Comparison of ENCODE assay signal across 9 cellular contexts in genomic region chr6:21846541-21847451, GRCh38.
DNase-seq lines count a peak whose midpoint lies in the region; ATAC-seq and TF ChIP-seq lines count a peak whose summit lies in the region.
"Had no signal": no experiment of that assay in that cellular context is flagged by ENCODE, and none has a peak within 500 bp of the region (broad histone marks: within the 10 kb centered on the region; RNA-seq: fewer than 3 reads in every experiment).

No MANE protein-coding gene starts in this region.

- H3K27ac ChIP-seq in SJCRH30 (peak overlapping the region; percentile 48), mesodermal cell (ENCODE audit: low read depth, low read length, severe bottlenecking) (peak overlapping the region; percentile 19)
- H3K27ac ChIP-seq: KMS-11 had no signal

- intact Hi-C loops in lower leg skin (cut with DNase I; ENCODE audit: low total_unique reads): no loop called here

- H3K9me3 ChIP-seq in SJCRH30 (replicated peaks): no peaks in the 10 kb centered on the region; the same call in 1 of the 2 replicates
- no peaks in the 10 kb centered on the region for H3K9me3 ChIP-seq in mesodermal cell (ENCODE audit: control insufficient read depth, low read length)

- no peak for TF ChIP-seq CTCF in lower leg skin (IDR thresholded peaks at IDR 0.05)

- no peaks in the 10 kb centered on the region for H3K36me3 ChIP-seq in SJCRH30
- no peaks in the 10 kb centered on the region for H3K36me3 ChIP-seq in mesodermal cell (ENCODE audit: control insufficient read depth, insufficient read depth, low read length)

- peak overlapping the region; percentile 29 for H3K4me3 ChIP-seq in SJCRH30
- no peak overlapping the region for H3K4me3 ChIP-seq in mesodermal cell (ENCODE audit: extremely low read depth, insufficient read depth, low read length, poor library complexity, severe bottlenecking)
- no peak overlapping the region for H3K4me3 ChIP-seq in lower leg skin (ENCODE audit: low read depth, poor library complexity, severe bottlenecking)

- H3K27me3 ChIP-seq in SJCRH30: no peaks in the 10 kb centered on the region

- DNase-seq in LHCN-M2 (ENCODE audit: low read depth) (peak; percentile 45), SJCRH30 (peak; percentile 65 to 81), EL (no peak), lower leg skin (ENCODE audit: low spot score in 2 of 2) (no peak)
- no peak for DNase-seq in activated CD4-positive, CD25-positive, alpha-beta regulatory T cell treated with anti-CD3 and anti-CD28 coated beads, Interleukin-2, amount 50 U/mL, for 72 hours

- ATAC-seq in GM19452 (IDR thresholded peaks at IDR 0.05; ENCODE audit: unreplicated experiment) (peak; percentile 64), HG02938 (IDR thresholded peaks at IDR 0.05; ENCODE audit: unreplicated experiment) (no peak)

- 76 to 89% methylated on average over 9 to 10 of the region's 12 CpGs for WGBS in mesodermal cell (ENCODE audit: insufficient coverage in 2 of 2), 2 experiments
- 66 to 72% methylated on average over 12 of the region's 12 CpGs for WGBS in lower leg skin, 2 donors

- no peak for TF ChIP-seq POLR2A in lower leg skin (IDR thresholded peaks at IDR 0.05)

- peaks cover 19% of the 10 kb centered on the region for H3K4me1 ChIP-seq in SJCRH30
- H3K4me1 ChIP-seq in mesodermal cell (ENCODE audit: control insufficient read depth, insufficient read depth, low read length, poor library complexity, severe bottlenecking): peaks cover 34% of the 10 kb centered on the region

Comparison
In these comparisons a context has a peak if more than half of its experiments do, and no peak if none do; other contexts are left out.
1. DNase-seq: peak in LHCN-M2 (single experiment) and SJCRH30 (2 of 2); none in activated CD4-positive, CD25-positive, alpha-beta regulatory T cell treated with anti-CD3 and anti-CD28 coated beads, Interleukin-2, amount 50 U/mL, for 72 hours (single experiment), EL (single experiment) and lower leg skin (0 of 2).